28 cellular contexts compared by ENCODE assay signal in genomic region chr5:14373685-14374084, GRCh38.
A peak's percentile ranks its signal among the peaks of the same experiment; 100 is the strongest.
DNase-seq lines count a peak whose midpoint lies in the region; ATAC-seq and TF ChIP-seq lines count a peak whose summit lies in the region.
"Had no signal": no experiment of that assay in that cellular context is flagged by ENCODE, and none has a peak within 500 bp of the region (broad histone marks: within the 10 kb centered on the region; RNA-seq: fewer than 3 reads in every experiment).

No MANE protein-coding gene starts in this region.

- H3K27ac ChIP-seq in HUES48 (ENCODE audit: low read depth, low read length) = peak overlapping the region; percentile 60
- H3K27ac ChIP-seq in aorta (ENCODE audit: low read depth in 1 of 2, low read length in 2 of 2) = no peak overlapping the region
- H3K27ac ChIP-seq: BLaER1, cardiac muscle cell, RWPE1, sigmoid colon, upper lobe of left lung had no signal

- H3K27me3 Mint-ChIP-seq in WTC11 (ENCODE audit: low read depth) (no peaks in the 10 kb centered on the region), memory B cell (no peaks in the 10 kb centered on the region)
- H3K27me3 Mint-ChIP-seq: dendritic cell treated with granulocyte-macrophage colony-stimulating factor and Interleukin-4, amounts not matched to agents 40 ng/mL and 50 ng/mL, for 4 days had no signal

- no peaks in the 10 kb centered on the region for H3K9me3 ChIP-seq in HUES48 (ENCODE audit: control insufficient read depth, insufficient read depth, low read length)
- no peaks in the 10 kb centered on the region for H3K9me3 ChIP-seq in aorta (ENCODE audit: control insufficient read depth, low read length)
- H3K9me3 ChIP-seq: BLaER1, sigmoid colon, upper lobe of left lung had no signal

- H3K4me3 Mint-ChIP-seq in WTC11 = no peak overlapping the region
- H3K4me3 Mint-ChIP-seq in memory B cell = no peak overlapping the region
- H3K4me3 Mint-ChIP-seq: dendritic cell treated with granulocyte-macrophage colony-stimulating factor and Interleukin-4, amounts not matched to agents 40 ng/mL and 50 ng/mL, for 4 days; nephron had no signal

- intact Hi-C loops in aorta (cut with DNase I) = no loop called here

- CTCF ChIA-PET in WTC11 (lab: Charles Lee) = interaction anchor here (1.6 kb wide), 1 partner anchor 9 kb away, joined by 5 read pairs; no protein-coding TSS in a partner anchor

- H3K4me3 ChIP-seq in HUES48 (ENCODE audit: low read depth, low read length) (no peak overlapping the region), aorta (ENCODE audit: low read length in 2 of 2) (no peak overlapping the region)
- H3K4me3 ChIP-seq: BLaER1, cardiac muscle cell, sigmoid colon, upper lobe of left lung had no signal

- no peak for DNase-seq in WTC11 (ENCODE audit: low spot score)
- no peak for DNase-seq in memory B cell (ENCODE audit: low spot score in 2 of 2)
- DNase-seq in activated naive CD4-positive, alpha-beta T cell treated with anti-CD3 and anti-CD28 coated beads, Interleukin-2, amount 50 U/mL, for 16 hours = no peak
- DNase-seq in aorta = no peak
- DNase-seq: ACHN; activated CD4-positive, alpha-beta T cell treated with anti-CD3 and anti-CD28 coated beads, Interleukin-2, amount 50 U/mL, for 48 hours; activated CD4-positive, CD25-positive, alpha-beta regulatory T cell; activated naive CD4-positive, alpha-beta T cell; amniotic stem cell; COR-L47; DND-41; IMR-90; NCI-H1417 treated with DMSO at 0.1 percent for 48 hours; NCI-H2107; sigmoid colon; stimulated activated CD4-positive, alpha-beta T cell treated with anti-CD3 and anti-CD28 coated beads, Interleukin-15, amount 100 ng/mL, for 24 hours; stimulated activated CD8-positive, alpha-beta memory T cell treated with anti-CD3 and anti-CD28 coated beads, Interleukin-4, amount 100 ng/mL, for 48 hours; T-helper 9 cell; upper lobe of left lung had no signal

- H3K4me1 Mint-ChIP-seq in WTC11 (peaks cover 17% of the 10 kb centered on the region), memory B cell (peaks cover 20% of the 10 kb centered on the region)
- H3K4me1 Mint-ChIP-seq: nephron had no signal

- ATAC-seq in GM18861 (IDR thresholded peaks at IDR 0.05; ENCODE audit: unreplicated experiment) (peak; percentile 36), WTC11 (peak; percentile 75), memory B cell (ENCODE audit: low read depth) (peak; percentile 53), GM18520 (IDR thresholded peaks at IDR 0.05; ENCODE audit: unreplicated experiment) (no peak), GM21515 (IDR thresholded peaks at IDR 0.05; ENCODE audit: unreplicated experiment) (no peak), aorta (ENCODE audit: low FRiP score) (no peak)

- peak overlapping the region; percentile 88; the same call in 1 of the 2 replicates for H3K27ac Mint-ChIP-seq in WTC11
- H3K27ac Mint-ChIP-seq in memory B cell = peak overlapping the region; percentile 84
- H3K27ac Mint-ChIP-seq: dendritic cell treated with granulocyte-macrophage colony-stimulating factor and Interleukin-4, amounts not matched to agents 40 ng/mL and 50 ng/mL, for 4 days; nephron had no signal

- H3K9ac ChIP-seq in HUES48 (ENCODE audit: low read depth, low read length) = no peak overlapping the region
- H3K9ac ChIP-seq: BLaER1 had no signal

- H3K36me3 Mint-ChIP-seq in WTC11 = peaks cover 45% of the 10 kb centered on the region
- H3K36me3 Mint-ChIP-seq in memory B cell = peaks cover 48% of the 10 kb centered on the region

- POLR2A ChIA-PET in WTC11 (lab: Charles Lee) = no interaction called here

- 87 to 92% methylated on average over 6 of the region's 6 CpGs for WGBS in aorta, 2 donors

- H3K9me3 Mint-ChIP-seq in WTC11 (no peaks in the 10 kb centered on the region), memory B cell (no peaks in the 10 kb centered on the region)
- H3K9me3 Mint-ChIP-seq: dendritic cell treated with granulocyte-macrophage colony-stimulating factor and Interleukin-4, amounts not matched to agents 40 ng/mL and 50 ng/mL, for 4 days; nephron had no signal

- peaks cover 91% of the 10 kb centered on the region for H3K36me3 ChIP-seq in HUES48 (ENCODE audit: control insufficient read depth, insufficient read depth, low read length)
- H3K36me3 ChIP-seq in aorta (ENCODE audit: control insufficient read depth in 1 of 2, insufficient read depth in 2 of 2, low read length in 1 of 2) = peaks cover 5 to 9% of the 10 kb centered on the region in 2 donors

- peaks cover 8% of the 10 kb centered on the region for H3K4me1 ChIP-seq in HUES48 (ENCODE audit: control insufficient read depth, insufficient read depth, low read length)
- H3K4me1 ChIP-seq in aorta (ENCODE audit: control insufficient read depth in 1 of 2, insufficient read depth in 2 of 2, low read length in 2 of 2) = no peaks in the 10 kb centered on the region
- H3K4me1 ChIP-seq: sigmoid colon, upper lobe of left lung had no signal

- H3K27me3 ChIP-seq in HUES48 (ENCODE audit: control insufficient read depth, insufficient read depth, low read length) = no peaks in the 10 kb centered on the region
- no peaks in the 10 kb centered on the region for H3K27me3 ChIP-seq in aorta (ENCODE audit: control insufficient read depth in 1 of 2, insufficient read depth in 2 of 2, low read length in 1 of 2)
- H3K27me3 ChIP-seq: BLaER1, cardiac muscle cell, sigmoid colon, upper lobe of left lung had no signal

- TF ChIP-seq CTCF in WTC11 (IDR thresholded peaks at IDR 0.05) = no peak

TF ChIP-seq in WTC11, 78 proteins besides CTCF, POLR2A, EP300 and RAD21 (continues in another document):
- no peak for TF ChIP-seq NR1H2 (CRISPR knock-in tag; IDR thresholded peaks at IDR 0.05)
- no peak for TF ChIP-seq RELA (CRISPR knock-in tag; IDR thresholded peaks at IDR 0.05; ENCODE audit: borderline replicate concordance)
- TF ChIP-seq ZNF532 (CRISPR knock-in tag; IDR thresholded peaks at IDR 0.05; ENCODE audit: borderline replicate concordance) = no peak
- TF ChIP-seq E2F5 (CRISPR knock-in tag; IDR thresholded peaks at IDR 0.05) = no peak
- TF ChIP-seq FOXJ3 (CRISPR knock-in tag; IDR thresholded peaks at IDR 0.05; ENCODE audit: borderline replicate concordance) = no peak
- no peak for TF ChIP-seq TP53 (CRISPR knock-in tag; IDR thresholded peaks at IDR 0.05)
- TF ChIP-seq ERG (CRISPR knock-in tag; IDR thresholded peaks at IDR 0.05) = no peak

Comparison
In these comparisons a context has a peak if more than half of its experiments do, and no peak if none do; other contexts are left out.
1. ATAC-seq: peak in GM18861 (single experiment), WTC11 (single experiment) and memory B cell (single experiment); none in GM18520 (single experiment), GM21515 (single experiment) and aorta (single experiment).